14 cellular contexts compared by ENCODE assay signal in the genomic region with DNA sequence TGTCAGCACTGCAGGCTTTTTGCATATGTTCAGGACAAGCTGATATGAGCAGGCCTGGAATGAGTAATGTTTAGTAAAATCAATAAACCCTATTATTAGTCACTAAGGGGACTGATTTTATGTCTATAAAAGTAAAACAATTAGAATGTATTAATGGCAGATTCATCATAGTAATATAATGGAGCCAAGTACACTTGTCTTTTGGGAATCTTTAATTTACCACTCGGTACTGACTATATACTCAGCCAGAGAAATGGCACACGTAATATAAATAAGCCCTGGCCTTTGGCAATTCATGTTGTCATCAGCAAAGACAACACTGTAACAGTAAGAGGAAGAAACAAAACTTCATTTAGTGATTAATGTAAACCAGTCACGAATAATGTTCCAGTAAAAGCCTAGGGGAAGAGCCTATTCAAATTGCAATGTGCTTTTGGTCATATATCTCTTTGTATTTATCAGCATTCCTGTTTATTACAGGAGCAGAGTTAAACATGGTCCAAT.
DNase-seq lines count a peak whose midpoint lies in the region; ATAC-seq and TF ChIP-seq lines count a peak whose summit lies in the region.
"Had no signal": no experiment of that assay in that cellular context is flagged by ENCODE, and none has a peak within 500 bp of the region (broad histone marks: within the 10 kb centered on the region; RNA-seq: fewer than 3 reads in every experiment).

No MANE protein-coding gene starts in this region.

- peaks cover 4% of the 10 kb centered on the region for H3K27me3 Mint-ChIP-seq in activated CD4-positive, alpha-beta memory T cell treated with anti-CD3 and anti-CD28 coated beads, Interleukin-2, amount 10 ng/mL, durations not matched to agents 7 days and 5 days
- H3K27me3 Mint-ChIP-seq: memory B cell had no signal

- H3K4me3 ChIP-seq in AG10803 (ENCODE audit: low read length) (no peak overlapping the region), mucosa of descending colon (no peak overlapping the region), lower lobe of right lung (no peak overlapping the region)

- TF ChIP-seq CTCF in AG10803 (conservative IDR thresholded peaks at IDR 0.05; ENCODE audit: low read length) (no peak), mucosa of descending colon (IDR thresholded peaks at IDR 0.05) (no peak), lower lobe of right lung (IDR thresholded peaks at IDR 0.05) (no peak)

- DNase-seq in AG10803 (ENCODE audit: low read depth) (peak; percentile 35), amniotic epithelial cell (ENCODE audit: low read depth) (peak; percentile 14), left lobe of liver (ENCODE audit: low spot score) (no peak), mucosa of descending colon (no peak), lower lobe of right lung (no peak)
- no peak for DNase-seq in activated CD4-positive, alpha-beta memory T cell treated with anti-CD3 and anti-CD28 coated beads, Interleukin-2, amount 10 ng/mL, durations not matched to agents 7 days and 5 days
- DNase-seq: activated CD4-positive, CD25-positive, alpha-beta regulatory T cell treated with anti-CD3 and anti-CD28 coated beads, Interleukin-2, amount 50 U/mL, for 72 hours; activated T-cell treated with anti-CD3 and anti-CD28 coated beads, Interleukin-2, amount 50 U/mL, for 4 hours; anterior cingulate cortex; DND-41 had no signal

- intact Hi-C loops in mucosa of descending colon (cut with DNase I, micrococcal nuclease): no loop called here
- intact Hi-C loops in lower lobe of right lung (cut with DNase I): no loop called here

- ATAC-seq in HG02610 (IDR thresholded peaks at IDR 0.05; ENCODE audit: unreplicated experiment) (peak; percentile 55), left lobe of liver (no peak), mucosa of descending colon (no peak), lower lobe of right lung (no peak)
- ATAC-seq: activated T-cell treated with anti-CD3 and anti-CD28 coated beads, Interleukin-2, amount 50 U/mL, for 4 hours had no signal

- CTCF ChIA-PET in activated CD4-positive, alpha-beta memory T cell treated with anti-CD3 and anti-CD28 coated beads, Interleukin-2, amount 10 ng/mL, durations not matched to agents 7 days and 5 days (lab: Charles Lee): no interaction called here

- H3K36me3 Mint-ChIP-seq in activated CD4-positive, alpha-beta memory T cell treated with anti-CD3 and anti-CD28 coated beads, Interleukin-2, amount 10 ng/mL, durations not matched to agents 7 days and 5 days (ENCODE audit: low read depth): no peaks in the 10 kb centered on the region

- no peaks in the 10 kb centered on the region for H3K9me3 ChIP-seq in mucosa of descending colon
- H3K9me3 ChIP-seq in lower lobe of right lung: no peaks in the 10 kb centered on the region

- H3K4me1 Mint-ChIP-seq in activated CD4-positive, alpha-beta memory T cell treated with anti-CD3 and anti-CD28 coated beads, Interleukin-2, amount 10 ng/mL, durations not matched to agents 7 days and 5 days: no peaks in the 10 kb centered on the region
- H3K4me1 Mint-ChIP-seq: memory B cell had no signal

- POLR2A ChIA-PET in activated CD4-positive, alpha-beta memory T cell treated with anti-CD3 and anti-CD28 coated beads, Interleukin-2, amount 10 ng/mL, durations not matched to agents 7 days and 5 days (lab: Charles Lee): no interaction called here

- H3K4me3 Mint-ChIP-seq in activated CD4-positive, alpha-beta memory T cell treated with anti-CD3 and anti-CD28 coated beads, Interleukin-2, amount 10 ng/mL, durations not matched to agents 7 days and 5 days: no peak overlapping the region
- H3K4me3 Mint-ChIP-seq: activated T-cell treated with anti-CD3 and anti-CD28 coated beads, Interleukin-2, amount 50 U/mL, for 4 hours; memory B cell had no signal

- H3K27me3 ChIP-seq in layer of hippocampus (ENCODE audit: control insufficient read depth, insufficient read depth, low read length) (no peaks in the 10 kb centered on the region), lower lobe of right lung (ENCODE audit: low read depth) (no peaks in the 10 kb centered on the region)

- H3K9me3 Mint-ChIP-seq in activated CD4-positive, alpha-beta memory T cell treated with anti-CD3 and anti-CD28 coated beads, Interleukin-2, amount 10 ng/mL, durations not matched to agents 7 days and 5 days: no peaks in the 10 kb centered on the region
- H3K9me3 Mint-ChIP-seq: activated T-cell treated with anti-CD3 and anti-CD28 coated beads, Interleukin-2, amount 50 U/mL, for 4 hours; memory B cell had no signal

- no peak overlapping the region for H3K27ac Mint-ChIP-seq in activated CD4-positive, alpha-beta memory T cell treated with anti-CD3 and anti-CD28 coated beads, Interleukin-2, amount 10 ng/mL, durations not matched to agents 7 days and 5 days
- H3K27ac Mint-ChIP-seq: memory B cell had no signal

- H3K27ac ChIP-seq in layer of hippocampus (ENCODE audit: low read depth, low read length) (peak overlapping the region; percentile 61), lower lobe of right lung (no peak overlapping the region)
- H3K27ac ChIP-seq: KMS-11 had no signal

- no peaks in the 10 kb centered on the region for H3K4me1 ChIP-seq in mucosa of descending colon (ENCODE audit: low read depth)
- H3K4me1 ChIP-seq in lower lobe of right lung: peaks cover 10% of the 10 kb centered on the region

- H3K36me3 ChIP-seq in mucosa of descending colon (ENCODE audit: low read depth): no peaks in the 10 kb centered on the region
- H3K36me3 ChIP-seq in lower lobe of right lung: peaks cover 6% of the 10 kb centered on the region

Comparison
In these comparisons a context has a peak if more than half of its experiments do, and no peak if none do; other contexts are left out.
1. DNase-seq: peak in AG10803 (single experiment) and amniotic epithelial cell (single experiment); none in left lobe of liver (single experiment), activated CD4-positive, alpha-beta memory T cell treated with anti-CD3 and anti-CD28 coated beads, Interleukin-2, amount 10 ng/mL, durations not matched to agents 7 days and 5 days (single experiment), mucosa of descending colon (0 of 3) and lower lobe of right lung (single experiment).